ENCODE assay signal across 2 cellular contexts in the genomic region with DNA sequence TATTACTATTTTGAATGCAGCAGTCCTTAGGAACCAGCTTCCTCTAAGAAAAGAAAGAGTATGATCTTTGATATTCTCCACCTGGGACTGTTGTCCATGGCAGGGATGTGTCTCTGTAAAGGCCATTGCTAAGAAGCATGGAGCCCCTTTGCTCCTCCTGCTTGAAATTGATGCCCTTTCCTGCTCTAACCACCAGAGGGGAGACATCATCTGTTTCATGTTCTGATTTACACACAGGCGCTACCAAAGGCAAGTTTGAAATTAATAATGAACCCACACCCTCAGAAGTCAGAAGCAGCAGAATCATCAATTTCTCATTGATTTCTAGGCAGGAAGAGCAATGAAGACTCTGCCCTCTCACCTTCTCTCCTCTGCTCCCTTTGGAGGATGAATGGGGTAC.
TF ChIP-seq lines count a peak whose summit lies in the region.

No MANE protein-coding gene starts in this region.

TF ChIP-seq in Ishikawa, 13 proteins besides CTCF, POLR2A, EP300 and RAD21 (continued from another document):
- TF ChIP-seq EGR1 (IDR thresholded peaks at IDR 0.05), result no peak
- TF ChIP-seq CEBPB (IDR thresholded peaks at IDR 0.05), result no peak
- TF ChIP-seq, protein P1, sequence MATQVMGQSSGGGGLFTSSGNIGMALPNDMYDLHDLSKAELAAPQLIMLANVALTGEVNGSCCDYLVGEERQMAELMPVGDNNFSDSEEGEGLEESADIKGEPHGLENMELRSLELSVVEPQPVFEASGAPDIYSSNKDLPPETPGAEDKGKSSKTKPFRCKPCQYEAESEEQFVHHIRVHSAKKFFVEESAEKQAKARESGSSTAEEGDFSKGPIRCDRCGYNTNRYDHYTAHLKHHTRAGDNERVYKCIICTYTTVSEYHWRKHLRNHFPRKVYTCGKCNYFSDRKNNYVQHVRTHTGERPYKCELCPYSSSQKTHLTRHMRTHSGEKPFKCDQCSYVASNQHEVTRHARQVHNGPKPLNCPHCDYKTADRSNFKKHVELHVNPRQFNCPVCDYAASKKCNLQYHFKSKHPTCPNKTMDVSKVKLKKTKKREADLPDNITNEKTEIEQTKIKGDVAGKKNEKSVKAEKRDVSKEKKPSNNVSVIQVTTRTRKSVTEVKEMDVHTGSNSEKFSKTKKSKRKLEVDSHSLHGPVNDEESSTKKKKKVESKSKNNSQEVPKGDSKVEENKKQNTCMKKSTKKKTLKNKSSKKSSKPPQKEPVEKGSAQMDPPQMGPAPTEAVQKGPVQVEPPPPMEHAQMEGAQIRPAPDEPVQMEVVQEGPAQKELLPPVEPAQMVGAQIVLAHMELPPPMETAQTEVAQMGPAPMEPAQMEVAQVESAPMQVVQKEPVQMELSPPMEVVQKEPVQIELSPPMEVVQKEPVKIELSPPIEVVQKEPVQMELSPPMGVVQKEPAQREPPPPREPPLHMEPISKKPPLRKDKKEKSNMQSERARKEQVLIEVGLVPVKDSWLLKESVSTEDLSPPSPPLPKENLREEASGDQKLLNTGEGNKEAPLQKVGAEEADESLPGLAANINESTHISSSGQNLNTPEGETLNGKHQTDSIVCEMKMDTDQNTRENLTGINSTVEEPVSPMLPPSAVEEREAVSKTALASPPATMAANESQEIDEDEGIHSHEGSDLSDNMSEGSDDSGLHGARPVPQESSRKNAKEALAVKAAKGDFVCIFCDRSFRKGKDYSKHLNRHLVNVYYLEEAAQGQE (IDR thresholded peaks at IDR 0.05; ENCODE audit: low read depth), result no peak
- TF ChIP-seq USF1 (IDR thresholded peaks at IDR 0.05), result no peak
- TF ChIP-seq, protein P2, sequence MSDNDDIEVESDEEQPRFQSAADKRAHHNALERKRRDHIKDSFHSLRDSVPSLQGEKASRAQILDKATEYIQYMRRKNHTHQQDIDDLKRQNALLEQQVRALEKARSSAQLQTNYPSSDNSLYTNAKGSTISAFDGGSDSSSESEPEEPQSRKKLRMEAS (IDR thresholded peaks at IDR 0.05), result no peak

TF ChIP-seq in WTC11, 78 proteins besides CTCF, POLR2A, EP300 and RAD21:
- TF ChIP-seq, protein P3, sequence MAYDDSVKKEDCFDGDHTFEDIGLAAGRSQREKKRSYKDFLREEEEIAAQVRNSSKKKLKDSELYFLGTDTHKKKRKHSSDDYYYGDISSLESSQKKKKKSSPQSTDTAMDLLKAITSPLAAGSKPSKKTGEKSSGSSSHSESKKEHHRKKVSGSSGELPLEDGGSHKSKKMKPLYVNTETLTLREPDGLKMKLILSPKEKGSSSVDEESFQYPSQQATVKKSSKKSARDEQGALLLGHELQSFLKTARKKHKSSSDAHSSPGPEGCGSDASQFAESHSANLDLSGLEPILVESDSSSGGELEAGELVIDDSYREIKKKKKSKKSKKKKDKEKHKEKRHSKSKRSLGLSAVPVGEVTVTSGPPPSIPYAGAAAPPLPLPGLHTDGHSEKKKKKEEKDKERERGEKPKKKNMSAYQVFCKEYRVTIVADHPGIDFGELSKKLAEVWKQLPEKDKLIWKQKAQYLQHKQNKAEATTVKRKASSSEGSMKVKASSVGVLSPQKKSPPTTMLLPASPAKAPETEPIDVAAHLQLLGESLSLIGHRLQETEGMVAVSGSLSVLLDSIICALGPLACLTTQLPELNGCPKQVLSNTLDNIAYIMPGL (CRISPR knock-in tag; IDR thresholded peaks at IDR 0.05), result no peak
- TF ChIP-seq ZNF263 (CRISPR knock-in tag; IDR thresholded peaks at IDR 0.05; ENCODE audit: low read depth) (no peak), USF2 (CRISPR knock-in tag; IDR thresholded peaks at IDR 0.05) (no peak), TP53 (CRISPR knock-in tag; IDR thresholded peaks at IDR 0.05) (no peak), ZNF671 (CRISPR knock-in tag; IDR thresholded peaks at IDR 0.05) (no peak), ZNF423 (CRISPR knock-in tag; IDR thresholded peaks at IDR 0.05) (no peak), SMAD3 (CRISPR knock-in tag; IDR thresholded peaks at IDR 0.05; ENCODE audit: borderline replicate concordance) (no peak), RELA (CRISPR knock-in tag; IDR thresholded peaks at IDR 0.05; ENCODE audit: borderline replicate concordance) (no peak), SOX15 (CRISPR knock-in tag; IDR thresholded peaks at IDR 0.05) (no peak), STAT6 (CRISPR knock-in tag; conservative IDR thresholded peaks at IDR 0.05; ENCODE audit: low read depth) (no peak), PREB (CRISPR knock-in tag; IDR thresholded peaks at IDR 0.05; ENCODE audit: borderline replicate concordance) (no peak), JAZF1 (CRISPR knock-in tag; IDR thresholded peaks at IDR 0.05) (no peak)
